In the genomic region with DNA sequence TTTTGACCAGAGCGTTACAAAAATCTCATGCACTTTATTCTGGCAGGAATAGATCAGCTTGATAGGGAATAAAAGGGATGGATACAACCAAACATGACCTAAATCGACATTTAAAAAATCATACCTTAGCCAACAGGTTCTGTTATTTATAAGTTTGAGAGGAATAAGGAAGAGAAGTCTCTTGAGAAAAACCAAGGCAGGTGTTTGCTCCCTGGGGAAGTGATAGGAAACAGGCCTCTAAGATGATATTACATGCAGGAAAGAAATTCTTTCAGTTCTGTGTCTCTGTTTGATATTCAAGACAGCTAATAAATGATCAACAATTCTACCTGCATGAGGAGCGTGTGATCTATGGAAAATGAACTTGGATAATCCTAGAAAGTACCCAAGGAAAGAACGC, we compare ENCODE assay signal across 19 cellular contexts.
"Had no signal": no experiment of that assay in that cellular context is flagged by ENCODE, and none has a peak within 500 bp of the region (broad histone marks: within the 10 kb centered on the region; RNA-seq: fewer than 3 reads in every experiment).

No MANE protein-coding gene starts in this region.

- H3K4me3 ChIP-seq: adrenal gland, breast epithelium, tibial artery had no signal

- H3K4me1 ChIP-seq: breast epithelium had no signal

- H3K9me3 Mint-ChIP-seq: activated naive CD4-positive, alpha-beta T cell treated with anti-CD3 and anti-CD28 coated beads, Interleukin-2, amount 50 U/mL, for 72 hours had no signal

- H3K27me3 Mint-ChIP-seq: natural killer cell treated with Interleukin-12 subunit alpha and Interleukin-12 subunit beta and Interleukin-15 and Interleukin-18, amount 100 ng/mL, for 72 hours had no signal

- H3K27ac Mint-ChIP-seq: activated naive CD4-positive, alpha-beta T cell treated with anti-CD3 and anti-CD28 coated beads, Interleukin-2, amount 50 U/mL, for 72 hours; natural killer cell treated with Interleukin-12 subunit alpha and Interleukin-12 subunit beta and Interleukin-15 and Interleukin-18, amount 100 ng/mL, for 72 hours had no signal

- H3K4me3 Mint-ChIP-seq: natural killer cell treated with Interleukin-12 subunit alpha and Interleukin-12 subunit beta and Interleukin-15 and Interleukin-18, amount 100 ng/mL, for 72 hours had no signal

- H3K27me3 ChIP-seq: adrenal gland, breast epithelium, tibial artery had no signal

- H3K36me3 Mint-ChIP-seq: activated naive CD4-positive, alpha-beta T cell treated with anti-CD3 and anti-CD28 coated beads, Interleukin-2, amount 50 U/mL, for 72 hours; natural killer cell treated with Interleukin-12 subunit alpha and Interleukin-12 subunit beta and Interleukin-15 and Interleukin-18, amount 100 ng/mL, for 72 hours had no signal

- H3K27ac ChIP-seq: breast epithelium, VCaP had no signal

- FAIRE-seq: astrocyte, endothelial cell of umbilical vein had no signal

- H3K36me3 ChIP-seq: adrenal gland, breast epithelium, tibial artery had no signal

- DNase-seq: activated CD4-positive, alpha-beta T cell treated with anti-CD3 and anti-CD28 coated beads for 1 hour; activated CD8-positive, alpha-beta memory T cell treated with anti-CD3 and anti-CD28 coated beads for 24 hours; activated CD8-positive, alpha-beta memory T cell treated with anti-CD3 and anti-CD28 coated beads, Interleukin-2, amount 50 U/mL, for 48 hours; activated effector memory CD4-positive, alpha-beta T cell treated with Interleukin-2 at 50 U/mL for 16 hours; activated T-cell treated with anti-CD3 and anti-CD28 coated beads, Interleukin-2, amount 50 U/mL, for 48 hours; adrenal gland; effector CD8-positive, alpha-beta T cell; occipital lobe; retina; stimulated activated CD4-positive, alpha-beta T cell treated with anti-CD3 and anti-CD28 coated beads, Interleukin-12 subunit alpha, Interleukin-12 subunit beta, amount 100 ng/mL, for 4 hours; stimulated activated CD4-positive, alpha-beta T cell treated with anti-CD3 and anti-CD28 coated beads, Interleukin-2, amount 100 ng/mL, for 24 hours; stimulated activated naive CD8-positive, alpha-beta T cell treated with anti-CD3 and anti-CD28 coated beads, Interleukin-15, Interleukin-2, amounts not matched to agents 100 U/mL and 50 U/mL, for 24 hours had no signal

- H3K9me3 ChIP-seq: adrenal gland, breast epithelium, tibial artery had no signal
